ENCODE assay signal across 18 cellular contexts in genomic region chr12:27999521-27999920, GRCh38. TPM values are rescaled to one million over a fixed set of nuclear protein-coding genes. Genes with fewer than 3 reads are reported as not detected.
DNase-seq lines count a peak whose midpoint lies in the region; ATAC-seq and TF ChIP-seq lines count a peak whose summit lies in the region.
"Had no signal": no experiment of that assay in that cellular context is flagged by ENCODE, and none has a peak within 500 bp of the region (broad histone marks: within the 10 kb centered on the region; RNA-seq: fewer than 3 reads in every experiment).

No MANE protein-coding gene starts in this region.

- H3K36me3 ChIP-seq in H7 (replicated peaks; ENCODE audit: control insufficient read depth, insufficient read depth, low read length) (no peaks in the 10 kb centered on the region), psoas muscle (ENCODE audit: insufficient read depth in 1 of 2, low read depth in 1 of 2) (no peaks in the 10 kb centered on the region)
- H3K36me3 ChIP-seq: BLaER1, esophagus muscularis mucosa, thyroid gland had no signal

- DNase-seq in GM04504 (ENCODE audit: low read depth) (peak; percentile 50), NOMO-1 treated with DMSO at 0.1 percent for 48 hours (lab: John Stamatoyannopoulos, UW; ENCODE audit: unreplicated experiment) (peak; percentile 48), epithelial cell of esophagus (ENCODE audit: low read depth) (peak; percentile 97), renal cortical epithelial cell (ENCODE audit: low read depth) (peak; percentile 69), H7 (no peak), psoas muscle (no peak), NCI-H526 (lab: John Stamatoyannopoulos, UW) (no peak)
- DNase-seq: activated CD4-positive, alpha-beta T cell treated with anti-CD3 and anti-CD28 coated beads, Interleukin-2, amount 50 U/mL, for 4 hours; activated naive CD4-positive, alpha-beta T cell treated with anti-CD3 and anti-CD28 coated beads for 36 hours; GOT3; hippocampal formation; NCI-H1930; NCI-H524; thyroid gland had no signal

- intact Hi-C loops in psoas muscle (cut with DNase I), result no loop called here

- no peak for ATAC-seq in HG03565 (IDR thresholded peaks at IDR 0.05; ENCODE audit: unreplicated experiment)
- ATAC-seq in psoas muscle, result no peak
- ATAC-seq: stimulated activated effector memory CD8-positive, alpha-beta T cell treated with anti-CD3 and anti-CD28 coated beads, Interleukin-12 subunit alpha, Interleukin-12 subunit beta, amount 100 ng/mL, for 72 hours had no signal

- no peaks in the 10 kb centered on the region for H3K27me3 ChIP-seq in H7 (ENCODE audit: control insufficient read depth, insufficient read depth, low read length)
- no peaks in the 10 kb centered on the region for H3K27me3 ChIP-seq in psoas muscle (ENCODE audit: insufficient read depth in 3 of 3, low read length in 2 of 3)
- H3K27me3 ChIP-seq: BLaER1, esophagus muscularis mucosa, thyroid gland had no signal

- H3K9me3 ChIP-seq in psoas muscle, result no peaks in the 10 kb centered on the region
- H3K9me3 ChIP-seq: BLaER1, esophagus muscularis mucosa, thyroid gland had no signal

- H3K4me1 ChIP-seq in psoas muscle, result no peaks in the 10 kb centered on the region
- H3K4me1 ChIP-seq: BLaER1, esophagus muscularis mucosa, thyroid gland had no signal

- H3K27ac ChIP-seq in psoas muscle, result no peak overlapping the region
- H3K27ac ChIP-seq: BLaER1, esophagus muscularis mucosa, thyroid gland had no signal

- H3K4me3 ChIP-seq in epithelial cell of esophagus (ENCODE audit: low read length) (no peak overlapping the region), H7 (ENCODE audit: insufficient read depth, low read depth, low read length) (no peak overlapping the region), psoas muscle (no peak overlapping the region)
- H3K4me3 ChIP-seq: BLaER1, esophagus muscularis mucosa, thyroid gland had no signal

- 69 to 73% (median 72%) methylated on average over 2 of the region's 2 CpGs for WGBS in psoas muscle, 3 donors

- TF ChIP-seq CTCF in epithelial cell of esophagus (IDR thresholded peaks at IDR 0.05; ENCODE audit: insufficient read depth, low read depth, low read length, missing control alignments) (no peak), psoas muscle (IDR thresholded peaks at IDR 0.05) (no peak)

RNA-seq across cellular contexts. Expression of gene PTHLH, which starts 27.0 kb away (rescaled TPM):
- total RNA-seq in renal cortical epithelial cell, result 0.40 and 9.7 TPM in 2 replicates
- 0.28 TPM in 1 of 2 replicates, not detected in the other for total RNA-seq in H7 (2014; rRNA removed; shearing (Covaris generic))
- total RNA-seq in psoas muscle, result under 1 TPM in 1 of 4 donors, not detected in 3; 0.54 TPM
- polyA plus RNA-seq in psoas muscle, result under 1 TPM; 0.08 to 0.30 (median 0.20) TPM
- total RNA-seq: activated naive CD4-positive, alpha-beta T cell treated with anti-CD3 and anti-CD28 coated beads for 36 hours had no signal

Comparison
In these comparisons a context has a peak if more than half of its experiments do, and no peak if none do; other contexts are left out.
1. DNase-seq: peak in GM04504 (single experiment), NOMO-1 treated with DMSO at 0.1 percent for 48 hours (single experiment), epithelial cell of esophagus (single experiment) and renal cortical epithelial cell (single experiment); none in H7 (single experiment), psoas muscle (0 of 2) and NCI-H526 (0 of 2).